ENCODE assay signal across 11 cellular contexts in the genomic region with DNA sequence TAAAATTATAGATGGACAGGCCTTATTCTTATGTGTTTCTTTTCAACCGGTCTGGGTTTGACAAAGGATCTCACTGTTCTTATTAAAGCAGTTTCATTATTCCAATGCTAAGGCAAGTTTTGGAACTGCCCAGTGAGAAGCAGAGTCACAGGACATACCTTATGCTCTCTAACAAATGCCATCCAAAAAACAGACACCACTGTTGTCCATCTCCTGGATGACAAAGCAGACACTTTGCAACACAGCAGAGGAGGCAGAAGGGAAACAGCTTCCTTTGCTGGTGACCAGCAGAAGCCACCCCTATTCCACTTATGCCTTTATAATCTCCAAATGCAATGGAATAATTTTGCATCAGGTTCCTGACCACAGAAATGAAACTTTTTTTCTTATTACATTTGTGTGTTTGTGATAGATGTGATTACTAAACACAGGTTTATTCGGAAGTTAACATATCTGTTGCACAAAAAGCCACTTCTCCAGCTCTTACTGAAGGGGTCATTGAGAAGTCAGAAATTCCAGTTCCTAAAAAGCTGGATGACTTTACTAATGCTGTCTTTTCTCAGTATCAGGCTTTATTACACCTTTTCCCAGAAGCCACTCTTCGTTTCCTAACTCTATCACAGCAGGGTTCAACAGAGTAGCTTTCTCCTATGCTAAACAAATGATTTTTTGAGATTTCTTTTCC.
DNase-seq lines count a peak whose midpoint lies in the region; ATAC-seq and TF ChIP-seq lines count a peak whose summit lies in the region.
"Had no signal": no experiment of that assay in that cellular context is flagged by ENCODE, and none has a peak within 500 bp of the region (broad histone marks: within the 10 kb centered on the region; RNA-seq: fewer than 3 reads in every experiment).

No MANE protein-coding gene starts in this region.

- H3K9ac ChIP-seq in BLaER1 treated with 17β-estradiol and CSF1 and Interleukin-3, amounts not matched to agents 10 nM and 100 nM, result no peak overlapping the region

- ATAC-seq in central memory CD8-positive, alpha-beta T cell (replicated peaks; ENCODE audit: extremely low read depth, poor library complexity, severe bottlenecking), result peak; percentile 1
- ATAC-seq in GM18909 (IDR thresholded peaks at IDR 0.05; ENCODE audit: poor library complexity, unreplicated experiment) (no peak), GM21529 (IDR thresholded peaks at IDR 0.05; ENCODE audit: unreplicated experiment) (no peak)

- no peak for TF ChIP-seq CTCF in prostate gland (IDR thresholded peaks at IDR 0.05)

- H3K27ac ChIP-seq in BLaER1 treated with 17β-estradiol and CSF1 and Interleukin-3, amounts not matched to agents 10 nM and 100 nM, result no peak overlapping the region
- H3K27ac ChIP-seq in prostate gland, result peak overlapping the region; percentile 80 to 82
- H3K27ac ChIP-seq: HL-60, PC-9 had no signal

- no peaks in the 10 kb centered on the region for H3K27me3 ChIP-seq in BLaER1 treated with 17β-estradiol and CSF1 and Interleukin-3, amounts not matched to agents 10 nM and 100 nM
- no peaks in the 10 kb centered on the region for H3K27me3 ChIP-seq in prostate gland (replicated peaks; ENCODE audit: insufficient read depth)

- intact Hi-C loops in prostate gland (cut with DNase I), result no loop called here

- no peaks in the 10 kb centered on the region for H3K27me3 Mint-ChIP-seq in central memory CD8-positive, alpha-beta T cell

- H3K27ac Mint-ChIP-seq in central memory CD8-positive, alpha-beta T cell (ENCODE audit: low read depth), result peak overlapping the region; percentile 94

- DNase-seq in Jurkat, Clone E6-1 (ENCODE audit: low read depth, low spot score), result no peak
- no peak for DNase-seq in central memory CD8-positive, alpha-beta T cell (ENCODE audit: low spot score in 2 of 2)
- DNase-seq in prostate gland (ENCODE audit: low spot score) (peak; percentile 15), NCI-H187 (lab: John Stamatoyannopoulos, UW) (no peak), GM03348 (ENCODE audit: low spot score) (no peak)
- DNase-seq: NCI-H1930, PC-9 had no signal

- peak overlapping the region; percentile 70 for H3K4me3 Mint-ChIP-seq in central memory CD8-positive, alpha-beta T cell

- H3K4me2 ChIP-seq in BLaER1 treated with 17β-estradiol and CSF1 and Interleukin-3, amounts not matched to agents 10 nM and 100 nM, result peak overlapping the region in 10 of 11 experiments; percentile 1 to 63 (median 40); a peak in 20 of 22 replicates
- H3K4me2 ChIP-seq: PC-9 had no signal

- H3K4me1 ChIP-seq in BLaER1 treated with 17β-estradiol and CSF1 and Interleukin-3, amounts not matched to agents 10 nM and 100 nM, result peaks cover 7 to 58% (median 35%) of the 10 kb centered on the region in 10 experiments; a peak in 19 of 20 replicates
- H3K4me1 ChIP-seq in prostate gland (replicated peaks), result peaks cover 13% of the 10 kb centered on the region

- no peak overlapping the region for H3K4me3 ChIP-seq in BLaER1 treated with 17β-estradiol and CSF1 and Interleukin-3, amounts not matched to agents 10 nM and 100 nM
- H3K4me3 ChIP-seq in Jurkat, Clone E6-1 (ENCODE audit: low read length), result peak overlapping the region; percentile 16; the same call in 1 of the 2 replicates
- H3K4me3 ChIP-seq in prostate gland, result no peak overlapping the region
- H3K4me3 ChIP-seq: PC-9 had no signal

- no peak for TF ChIP-seq POLR2A in prostate gland (IDR thresholded peaks at IDR 0.05)

- H3K4me1 Mint-ChIP-seq in central memory CD8-positive, alpha-beta T cell, result peaks cover 76% of the 10 kb centered on the region

- peaks cover 3% of the 10 kb centered on the region for H3K36me3 Mint-ChIP-seq in central memory CD8-positive, alpha-beta T cell (ENCODE audit: insufficient read depth)

- H3K9me3 ChIP-seq in BLaER1 treated with 17β-estradiol and CSF1 and Interleukin-3, amounts not matched to agents 10 nM and 100 nM (replicated peaks in 1 of 11), result peaks cover 0 to 8% (median 0%) of the 10 kb centered on the region in 11 experiments; a peak in 5 of 22 replicates
- no peaks in the 10 kb centered on the region for H3K9me3 ChIP-seq in prostate gland

- peaks cover 8% of the 10 kb centered on the region for H3K9me3 Mint-ChIP-seq in central memory CD8-positive, alpha-beta T cell

- no peaks in the 10 kb centered on the region for H3K36me3 ChIP-seq in BLaER1 treated with 17β-estradiol and CSF1 and Interleukin-3, amounts not matched to agents 10 nM and 100 nM
- no peaks in the 10 kb centered on the region for H3K36me3 ChIP-seq in prostate gland

- H4K20me1 ChIP-seq in BLaER1 treated with 17β-estradiol and CSF1 and Interleukin-3, amounts not matched to agents 10 nM and 100 nM, result no peaks in the 10 kb centered on the region

- 39% methylated on average over 3 of the region's 3 CpGs for WGBS in prostate gland

Comparison
In these comparisons a context has a peak if more than half of its experiments do, and no peak if none do; other contexts are left out.
1. H3K27ac ChIP-seq: peak in prostate gland (2 of 2); none in BLaER1 treated with 17β-estradiol and CSF1 and Interleukin-3, amounts not matched to agents 10 nM and 100 nM (0 of 11).